In genomic region chr3:114376516-114376915, GRCh38 we compare ENCODE assay signal across 19 cellular contexts.
DNase-seq lines count a peak whose midpoint lies in the region; ATAC-seq, FAIRE-seq and TF ChIP-seq lines count a peak whose summit lies in the region.
"Had no signal": no experiment of that assay in that cellular context is flagged by ENCODE, and none has a peak within 500 bp of the region (broad histone marks: within the 10 kb centered on the region; RNA-seq: fewer than 3 reads in every experiment).

No MANE protein-coding gene starts in this region.

- H3F3A ChIP-seq in PC-3 (ENCODE audit: low read length, unreplicated experiment): no peaks in the 10 kb centered on the region

- H3K4me1 Mint-ChIP-seq in HFFc6 (ENCODE audit: low read depth): peaks cover 16% of the 10 kb centered on the region
- peaks cover 66% of the 10 kb centered on the region for H3K4me1 Mint-ChIP-seq in nephron

- H3K27me3 Mint-ChIP-seq in HFFc6 (ENCODE audit: insufficient read depth) (no peaks in the 10 kb centered on the region; the same call in 1 of the 2 replicates), nephron (ENCODE audit: low read depth) (no peaks in the 10 kb centered on the region)

- peaks cover 14 to 78% (median 15%) of the 10 kb centered on the region in 3 donors for H3K4me1 ChIP-seq in gastroesophageal sphincter
- H3K4me1 ChIP-seq in PC-3 (ENCODE audit: insufficient read depth, low read length): no peaks in the 10 kb centered on the region
- H3K4me1 ChIP-seq: BLaER1 treated with 17β-estradiol and CSF1 and Interleukin-3, amounts not matched to agents 10 nM and 100 nM had no signal

- CTCF ChIA-PET in PC-3 (lab: Charles Lee): no interaction called here

- intact Hi-C loops in PC-3 (cut with micrococcal nuclease): no loop called here

- TF ChIP-seq CTCF in HFFc6 (IDR thresholded peaks at IDR 0.05) (no peak), gastroesophageal sphincter (IDR thresholded peaks at IDR 0.05) (no peak), nephron (IDR thresholded peaks at IDR 0.05; ENCODE audit: unreplicated experiment in 3 of 3) (no peak), PC-3 (conservative IDR thresholded peaks at IDR 0.05; ENCODE audit: low read depth, low read length) (no peak)

- H3K27me3 ChIP-seq in gastroesophageal sphincter (no peaks in the 10 kb centered on the region), PC-3 (ENCODE audit: low read length) (peaks cover 20% of the 10 kb centered on the region; the same call in 1 of the 2 replicates)
- H3K27me3 ChIP-seq: BLaER1 treated with 17β-estradiol and CSF1 and Interleukin-3, amounts not matched to agents 10 nM and 100 nM; MG63 had no signal

- no peaks in the 10 kb centered on the region for H3K36me3 ChIP-seq in gastroesophageal sphincter
- no peaks in the 10 kb centered on the region for H3K36me3 ChIP-seq in PC-3 (ENCODE audit: low read depth, low read length)

- DNase-seq in DMS79 treated with DMSO at 0.1 percent for 48 hours (lab: John Stamatoyannopoulos, UW) (peak; percentile 9), DMS79 (lab: John Stamatoyannopoulos, UW) (no peak), HFFc6 (no peak), RCC 7860 (ENCODE audit: low spot score) (no peak), PC-3 (no peak), DMS153 treated with DMSO at 0.1 percent for 48 hours (lab: John Stamatoyannopoulos, UW; ENCODE audit: unreplicated experiment) (no peak)
- DNase-seq: DMS53, MG63, NCI-H1105, NCI-H1694 treated with DMSO at 0.1 percent for 48 hours, NCI-H748 treated with DMSO at 0.1 percent for 48 hours, Right ventricle myocardium superior had no signal

- no peaks in the 10 kb centered on the region for H3K79me2 ChIP-seq in PC-3 (ENCODE audit: low read length)

- H3K36me3 Mint-ChIP-seq in HFFc6 (ENCODE audit: low read depth): peaks cover 21% of the 10 kb centered on the region
- H3K36me3 Mint-ChIP-seq in nephron (ENCODE audit: low read depth): peaks cover 20% of the 10 kb centered on the region

- peak overlapping the region; percentile 35; the same call in 1 of the 2 replicates for H3K4me3 Mint-ChIP-seq in HFFc6
- H3K4me3 Mint-ChIP-seq in nephron: no peak overlapping the region

- 76 to 85% methylated on average over 4 to 5 of the region's 5 CpGs for WGBS in gastroesophageal sphincter (ENCODE audit: low coverage in 1 of 2), 2 donors

- H2AFZ ChIP-seq in PC-3 (ENCODE audit: low read length): no peak overlapping the region

- H3K9me3 Mint-ChIP-seq in HFFc6: no peaks in the 10 kb centered on the region
- H3K9me3 Mint-ChIP-seq in nephron: no peaks in the 10 kb centered on the region

- POLR2A ChIA-PET in PC-3 (lab: Charles Lee; ENCODE audit: unreplicated experiment): interaction anchor here (0.6 kb wide), 1 partner anchor 475 kb away, joined by 4 read pairs; no protein-coding TSS in a partner anchor

- no peak for TF ChIP-seq POLR2A in gastroesophageal sphincter (IDR thresholded peaks at IDR 0.05)

- H3K9me3 ChIP-seq in gastroesophageal sphincter: no peaks in the 10 kb centered on the region
- no peaks in the 10 kb centered on the region for H3K9me3 ChIP-seq in PC-3 (ENCODE audit: low read length)
- H3K9me3 ChIP-seq: BLaER1 treated with 17β-estradiol and CSF1 and Interleukin-3, amounts not matched to agents 10 nM and 100 nM; MG63 had no signal

- H3K4me2 ChIP-seq in PC-3 (ENCODE audit: low read length): no peak overlapping the region
- H3K4me2 ChIP-seq: BLaER1 treated with 17β-estradiol and CSF1 and Interleukin-3, amounts not matched to agents 10 nM and 100 nM; KMS-11 had no signal

- H3K27ac Mint-ChIP-seq in HFFc6: peak overlapping the region; percentile 69
- peak overlapping the region; percentile 23 to 54 (median 33) for H3K27ac Mint-ChIP-seq in nephron

- TF ChIP-seq EP300 in gastroesophageal sphincter (IDR thresholded peaks at IDR 0.05): no peak

- no peak for FAIRE-seq in RCC 7860 (lab: Jason Lieb, UNC)
- FAIRE-seq: GM12891 had no signal

- no TSS peak for BruUV-seq in PC-3 (replicated peaks; lab: Mats Ljungman, UMichigan)

- no peak overlapping the region for H3K9ac ChIP-seq in PC-3 (ENCODE audit: low read length)
- H3K9ac ChIP-seq: BLaER1 treated with 17β-estradiol and CSF1 and Interleukin-3, amounts not matched to agents 10 nM and 100 nM; KMS-11 had no signal

- H3K4me3 ChIP-seq in gastroesophageal sphincter (no peak overlapping the region), PC-3 (ENCODE audit: low read length) (no peak overlapping the region)
- H3K4me3 ChIP-seq: BLaER1 treated with 17β-estradiol and CSF1 and Interleukin-3, amounts not matched to agents 10 nM and 100 nM; MG63 had no signal

- H3K27ac ChIP-seq in gastroesophageal sphincter (peak overlapping the region in 3 of 4 donors; percentile 2 to 25 (median 16)), PC-3 (ENCODE audit: low read length) (no peak overlapping the region)
- H3K27ac ChIP-seq: 22Rv1; BLaER1 treated with 17β-estradiol and CSF1 and Interleukin-3, amounts not matched to agents 10 nM and 100 nM; KMS-11 had no signal

- ATAC-seq in gastroesophageal sphincter (no peak), PC-3 (no peak)
- ATAC-seq: Panc1 had no signal

- H4K20me1 ChIP-seq in PC-3 (ENCODE audit: low read length): no peaks in the 10 kb centered on the region
- H4K20me1 ChIP-seq: BLaER1 treated with 17β-estradiol and CSF1 and Interleukin-3, amounts not matched to agents 10 nM and 100 nM had no signal

- no peaks in the 10 kb centered on the region for H3K9me2 ChIP-seq in PC-3 (replicated peaks; ENCODE audit: low read length)
